Comparison of ENCODE assay signal across 5 cellular contexts in genomic region chr5:176257871-176258505, GRCh38. TPM values are rescaled to one million over a fixed set of nuclear protein-coding genes. Genes with fewer than 3 reads are reported as not detected.
DNase-seq lines count a peak whose midpoint lies in the region; ATAC-seq, FAIRE-seq and TF ChIP-seq lines count a peak whose summit lies in the region.
"Not testable (repeated sequence)": the region's sequence is repeated elsewhere in the genome, so short reads cannot be mapped to it uniquely, and the experiment has no call there.

No MANE protein-coding gene starts in this region.

- H3K27ac Mint-ChIP-seq in astrocyte (ENCODE audit: unreplicated experiment): not testable (repeated sequence)

- H3K79me2 ChIP-seq in astrocyte (ENCODE audit: insufficient read depth, low read length): not testable (repeated sequence)

- not testable (repeated sequence) for H3K4me1 Mint-ChIP-seq in astrocyte (ENCODE audit: low read depth, unreplicated experiment)

- H3K9ac ChIP-seq in astrocyte (ENCODE audit: low read length): not testable (repeated sequence)

- H3K27ac ChIP-seq in astrocyte (ENCODE audit: low read depth, low read length): not testable (repeated sequence)

- TF ChIP-seq POLR2A in GM12891 (IDR thresholded peaks at IDR 0.05; ENCODE audit: low read depth, low read length); H54 (IDR thresholded peaks at IDR 0.05; ENCODE audit: low read depth, low read length): not testable (repeated sequence)

- H3K4me3 ChIP-seq in astrocyte (ENCODE audit: insufficient read depth, low read depth, low read length); mucosa of descending colon: not testable (repeated sequence)

- FAIRE-seq in GM12891 (lab: Jason Lieb, UNC) (peak; percentile 78), H54 (lab: Jason Lieb, UNC) (peak; percentile 74), astrocyte (lab: Jason Lieb, UNC) (peak; percentile 5)

- H3K4me3 Mint-ChIP-seq in astrocyte (ENCODE audit: unreplicated experiment): not testable (repeated sequence)

- intact Hi-C loops in mucosa of descending colon (cut with DNase I, micrococcal nuclease): not testable (repeated sequence)

- H3K9me3 Mint-ChIP-seq in astrocyte (ENCODE audit: unreplicated experiment): not testable (repeated sequence)

- not testable (repeated sequence) for H4K20me1 ChIP-seq in astrocyte (ENCODE audit: insufficient read depth, low read length)

- not testable (repeated sequence) for H3K27me3 Mint-ChIP-seq in astrocyte (ENCODE audit: low read depth, unreplicated experiment)

- not testable (repeated sequence) for H3K36me3 Mint-ChIP-seq in astrocyte (ENCODE audit: low read depth, unreplicated experiment)

- not testable (repeated sequence) for H3K4me1 ChIP-seq in astrocyte (ENCODE audit: insufficient read depth, low read length); mucosa of descending colon (ENCODE audit: low read depth)

- ATAC-seq in esophagus mucosa (peak; percentile 55), mucosa of descending colon (peak; percentile 58)

- TF ChIP-seq CTCF in astrocyte (IDR thresholded peaks at IDR 0.05; ENCODE audit: insufficient read depth, low read depth, low read length); mucosa of descending colon (IDR thresholded peaks at IDR 0.05): not testable (repeated sequence)

- H3K9me3 ChIP-seq in astrocyte (ENCODE audit: insufficient read depth, low read depth, low read length); mucosa of descending colon: not testable (repeated sequence)

- not testable (repeated sequence) for DNase-seq in GM12891 (ENCODE audit: insufficient read length, low spot score); H54 (ENCODE audit: insufficient read length, low spot score); astrocyte (ENCODE audit: low read depth); mucosa of descending colon

- not testable (repeated sequence) for H3K27me3 ChIP-seq in astrocyte (ENCODE audit: insufficient read depth, low read length)

- H3K4me2 ChIP-seq in astrocyte (ENCODE audit: low read length): not testable (repeated sequence)

- H2AFZ ChIP-seq in astrocyte (ENCODE audit: low read depth, low read length): not testable (repeated sequence)

- not testable (repeated sequence) for H3K36me3 ChIP-seq in astrocyte (ENCODE audit: insufficient read depth, low read length); mucosa of descending colon (ENCODE audit: low read depth)

RNA-seq across cellular contexts. Expression of gene SIMC1, which starts 19.8 kb away (rescaled TPM):
- polyA plus RNA-seq in GM12891 (2012; ENCODE audit: low read depth, missing spikeins): 4.2 TPM
- total RNA-seq in astrocyte (9.0 and 10.4 TPM in 2 replicates), esophagus mucosa (5.5 TPM), mucosa of descending colon (10 to 100 TPM; 22.5 to 26.7 (median 26.0) TPM)
